Comparison of ENCODE assay signal across 8 cellular contexts in the genomic region with DNA sequence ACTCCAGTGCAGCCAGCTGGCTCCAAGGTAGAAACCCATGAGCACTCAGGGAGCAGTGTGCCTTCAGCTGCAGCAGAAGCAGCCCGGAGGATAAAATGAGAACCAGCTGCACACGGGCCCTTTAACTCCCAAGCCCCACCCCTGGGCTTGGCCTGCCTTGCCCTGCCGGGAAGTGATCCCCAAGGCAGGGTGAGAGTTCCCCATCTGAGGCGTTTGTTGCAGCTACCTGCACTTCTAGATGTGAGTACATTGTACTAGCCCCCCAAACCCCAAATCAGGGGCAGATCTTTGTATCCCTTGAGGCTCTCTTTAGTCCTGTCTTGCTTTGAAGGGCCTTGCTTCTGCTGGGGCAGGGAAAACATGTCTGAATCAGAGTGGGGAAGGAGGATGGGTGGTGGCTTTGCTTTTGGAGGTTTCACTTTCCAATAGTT. TPM values are rescaled to one million over a fixed set of nuclear protein-coding genes. Genes with fewer than 3 reads are reported as not detected.
DNase-seq lines count a peak whose midpoint lies in the region; TF ChIP-seq lines count a peak whose summit lies in the region.

TSS of gene MVP (plus strand) at position 192 of the 431 bp plus-strand sequence. CDS start 10,088 bp downstream, outside the sequence.

- TF ChIP-seq CTCF in fibroblast of pulmonary artery (IDR thresholded peaks at IDR 0.05; ENCODE audit: low read length, missing control alignments), result no peak
- TF ChIP-seq CTCF in neural progenitor cell (IDR thresholded peaks at IDR 0.05), result no peak

- H3K27ac Mint-ChIP-seq in activated T-helper 1 cell treated with anti-CD3 and anti-CD28 coated beads, Interleukin-12 subunit alpha, Interleukin-12 subunit beta, Interleukin-2, Interleukin-4 antibody, amounts not matched to agents 30 ng/mL and 10 ng/mL and 1 ng/mL, durations not matched to agents 14 hours and 24 hours and 36 hours, result peak within 1 kb of the TSS; percentile 88
- H3K27ac Mint-ChIP-seq in neural progenitor cell, result peak within 1 kb of the TSS; percentile 57

- DNase-seq in activated T-cell treated with anti-CD3 and anti-CD28 coated beads for 24 hours (ENCODE audit: low read depth), result peak; percentile 51
- no peak for DNase-seq in activated T-cell treated with anti-CD3 and anti-CD28 coated beads for 4 hours
- peak; percentile 55 for DNase-seq in NCI-H69 (lab: John Stamatoyannopoulos, UW)
- peak; percentile 63 for DNase-seq in activated T-helper 1 cell treated with anti-CD3 and anti-CD28 coated beads, Interleukin-12 subunit alpha, Interleukin-12 subunit beta, Interleukin-2, Interleukin-4 antibody, amounts not matched to agents 30 ng/mL and 10 ng/mL and 1 ng/mL, durations not matched to agents 14 hours and 24 hours and 36 hours (ENCODE audit: low spot score)
- DNase-seq in fibroblast of pulmonary artery (ENCODE audit: low read depth), result peak; percentile 63
- DNase-seq in neural progenitor cell (ENCODE audit: low spot score), result no peak
- no peak for DNase-seq in foreskin melanocyte
- no peak for DNase-seq in NCI-H748 (lab: John Stamatoyannopoulos, UW; ENCODE audit: unreplicated experiment)

- H3K36me3 Mint-ChIP-seq in activated T-helper 1 cell treated with anti-CD3 and anti-CD28 coated beads, Interleukin-12 subunit alpha, Interleukin-12 subunit beta, Interleukin-2, Interleukin-4 antibody, amounts not matched to agents 30 ng/mL and 10 ng/mL and 1 ng/mL, durations not matched to agents 14 hours and 24 hours and 36 hours (ENCODE audit: low read depth), result peaks cover 26% of the 10 kb centered on the region
- H3K36me3 Mint-ChIP-seq in neural progenitor cell, result peaks cover 14% of the 10 kb centered on the region

- H3K36me3 ChIP-seq in neural progenitor cell, result no peaks in the 10 kb centered on the region

- peaks cover 13% of the 10 kb centered on the region for H3K4me1 ChIP-seq in neural progenitor cell

- H3K9me3 ChIP-seq in neural progenitor cell (ENCODE audit: low read depth), result no peaks in the 10 kb centered on the region

- H3K27me3 Mint-ChIP-seq in activated T-helper 1 cell treated with anti-CD3 and anti-CD28 coated beads, Interleukin-12 subunit alpha, Interleukin-12 subunit beta, Interleukin-2, Interleukin-4 antibody, amounts not matched to agents 30 ng/mL and 10 ng/mL and 1 ng/mL, durations not matched to agents 14 hours and 24 hours and 36 hours (ENCODE audit: insufficient read depth), result no peaks in the 10 kb centered on the region
- peaks cover 10% of the 10 kb centered on the region for H3K27me3 Mint-ChIP-seq in neural progenitor cell (ENCODE audit: insufficient read depth, low read depth)

- H3F3A ChIP-seq in neural progenitor cell (ENCODE audit: low read depth), result peaks cover 54% of the 10 kb centered on the region

- peak within 1 kb of the TSS; percentile 66 for H3K27ac ChIP-seq in neural progenitor cell

- no peak within 1 kb of the TSS for H3K4me2 ChIP-seq in neural progenitor cell

- H3K9me3 Mint-ChIP-seq in activated T-helper 1 cell treated with anti-CD3 and anti-CD28 coated beads, Interleukin-12 subunit alpha, Interleukin-12 subunit beta, Interleukin-2, Interleukin-4 antibody, amounts not matched to agents 30 ng/mL and 10 ng/mL and 1 ng/mL, durations not matched to agents 14 hours and 24 hours and 36 hours, result no peaks in the 10 kb centered on the region
- no peaks in the 10 kb centered on the region for H3K9me3 Mint-ChIP-seq in neural progenitor cell

- H3K4me3 Mint-ChIP-seq in activated T-helper 1 cell treated with anti-CD3 and anti-CD28 coated beads, Interleukin-12 subunit alpha, Interleukin-12 subunit beta, Interleukin-2, Interleukin-4 antibody, amounts not matched to agents 30 ng/mL and 10 ng/mL and 1 ng/mL, durations not matched to agents 14 hours and 24 hours and 36 hours, result peak within 1 kb of the TSS; percentile 99
- H3K4me3 Mint-ChIP-seq in neural progenitor cell, result peak within 1 kb of the TSS; percentile 46

- H3K27me3 ChIP-seq in neural progenitor cell, result no peaks in the 10 kb centered on the region

- H2AFZ ChIP-seq in neural progenitor cell (replicated peaks), result no peak within 1 kb of the TSS

- H3K79me2 ChIP-seq in neural progenitor cell (ENCODE audit: low read depth), result peaks cover 33% of the 10 kb centered on the region

- no peak within 1 kb of the TSS for H3K9ac ChIP-seq in neural progenitor cell

- H3K4me1 Mint-ChIP-seq in activated T-helper 1 cell treated with anti-CD3 and anti-CD28 coated beads, Interleukin-12 subunit alpha, Interleukin-12 subunit beta, Interleukin-2, Interleukin-4 antibody, amounts not matched to agents 30 ng/mL and 10 ng/mL and 1 ng/mL, durations not matched to agents 14 hours and 24 hours and 36 hours (ENCODE audit: low read depth), result peaks cover 47% of the 10 kb centered on the region
- H3K4me1 Mint-ChIP-seq in neural progenitor cell, result peaks cover 47% of the 10 kb centered on the region

- H3K4me3 ChIP-seq in fibroblast of pulmonary artery (replicated peaks; ENCODE audit: low read depth, low read length) (peak within 1 kb of the TSS; percentile 96), neural progenitor cell (no peak within 1 kb of the TSS)

- intact Hi-C loops in activated T-helper 1 cell treated with anti-CD3 and anti-CD28 coated beads, Interleukin-12 subunit alpha, Interleukin-12 subunit beta, Interleukin-2, Interleukin-4 antibody, amounts not matched to agents 30 ng/mL and 10 ng/mL and 1 ng/mL, durations not matched to agents 14 hours and 24 hours and 36 hours (cut with micrococcal nuclease), result loop anchor here (1.0 to 10.0 kb wide), 6 partner anchors 15 to 795 kb away; partner anchors contain the start of genes ASPHD1, C16orf92 and CDIPT

- peaks cover 37% of the 10 kb centered on the region for H4K20me1 ChIP-seq in neural progenitor cell (ENCODE audit: low read depth)

RNA-seq across cellular contexts. Expression of gene MVP, which starts in this region (rescaled TPM):
- total RNA-seq in activated T-helper 1 cell treated with anti-CD3 and anti-CD28 coated beads, Interleukin-12 subunit alpha, Interleukin-12 subunit beta, Interleukin-2, Interleukin-4 antibody, amounts not matched to agents 30 ng/mL and 10 ng/mL and 1 ng/mL, durations not matched to agents 14 hours and 24 hours and 36 hours, result 117 and 124 TPM in 2 replicates
- total RNA-seq in neural progenitor cell (ENCODE audit: low replicate concordance), result 2.4 and 4.4 TPM in 2 replicates

Comparison
In these comparisons a context has a peak if more than half of its experiments do, and no peak if none do; other contexts are left out.
1. RNA of gene MVP (total RNA-seq): 117 to 124 TPM in activated T-helper 1 cell treated with anti-CD3 and anti-CD28 coated beads, Interleukin-12 subunit alpha, Interleukin-12 subunit beta, Interleukin-2, Interleukin-4 antibody, amounts not matched to agents 30 ng/mL and 10 ng/mL and 1 ng/mL, durations not matched to agents 14 hours and 24 hours and 36 hours; 2.4 to 4.4 TPM in neural progenitor cell; every median in the first group is over 10 times any median in the second.
2. DNase-seq: peak in activated T-cell treated with anti-CD3 and anti-CD28 coated beads for 24 hours (single experiment), NCI-H69 (single experiment), activated T-helper 1 cell treated with anti-CD3 and anti-CD28 coated beads, Interleukin-12 subunit alpha, Interleukin-12 subunit beta, Interleukin-2, Interleukin-4 antibody, amounts not matched to agents 30 ng/mL and 10 ng/mL and 1 ng/mL, durations not matched to agents 14 hours and 24 hours and 36 hours (single experiment) and fibroblast of pulmonary artery (single experiment); none in activated T-cell treated with anti-CD3 and anti-CD28 coated beads for 4 hours (single experiment), neural progenitor cell (single experiment), foreskin melanocyte (single experiment) and NCI-H748 (single experiment).